8 cellular contexts compared by ENCODE assay signal in the genomic region with DNA sequence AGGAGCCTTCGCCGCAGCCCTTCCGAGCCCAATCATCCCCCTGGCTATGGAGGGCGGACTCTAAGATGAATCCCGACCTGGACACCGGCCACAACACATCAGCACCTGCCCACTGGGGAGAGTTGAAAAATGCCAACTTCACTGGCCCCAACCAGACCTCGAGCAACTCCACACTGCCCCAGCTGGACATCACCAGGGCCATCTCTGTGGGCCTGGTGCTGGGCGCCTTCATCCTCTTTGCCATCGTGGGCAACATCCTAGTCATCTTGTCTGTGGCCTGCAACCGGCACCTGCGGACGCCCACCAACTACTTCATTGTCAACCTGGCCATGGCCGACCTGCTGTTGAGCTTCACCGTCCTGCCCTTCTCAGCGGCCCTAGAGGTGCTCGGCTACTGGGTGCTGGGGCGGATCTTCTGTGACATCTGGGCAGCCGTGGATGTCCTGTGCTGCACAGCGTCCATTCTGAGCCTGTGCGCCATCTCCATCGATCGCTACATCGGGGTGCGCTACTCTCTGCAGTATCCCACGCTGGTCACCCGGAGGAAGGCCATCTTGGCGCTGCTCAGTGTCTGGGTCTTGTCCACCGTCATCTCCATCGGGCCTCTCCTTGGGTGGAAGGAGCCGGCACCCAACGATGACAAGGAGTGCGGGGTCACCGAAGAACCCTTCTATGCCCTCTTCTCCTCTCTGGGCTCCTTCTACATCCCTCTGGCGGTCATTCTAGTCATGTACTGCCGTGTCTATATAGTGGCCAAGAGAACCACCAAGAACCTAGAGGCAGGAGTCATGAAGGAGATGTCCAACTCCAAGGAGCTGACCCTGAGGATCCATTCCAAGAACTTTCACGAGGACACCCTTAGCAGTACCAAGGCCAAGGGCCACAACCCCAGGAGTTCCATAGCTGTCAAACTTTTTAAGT. TPM values are rescaled to one million over a fixed set of nuclear protein-coding genes. Genes with fewer than 3 reads are reported as not detected.
A peak's percentile ranks its signal among the peaks of the same experiment; 100 is the strongest.
DNase-seq lines count a peak whose midpoint lies in the region; FAIRE-seq and TF ChIP-seq lines count a peak whose summit lies in the region.
"Had no signal": no experiment of that assay in that cellular context is flagged by ENCODE, and none has a peak within 500 bp of the region (broad histone marks: within the 10 kb centered on the region; RNA-seq: fewer than 3 reads in every experiment).

No MANE protein-coding gene starts in this region.

- dilution Hi-C loops in keratinocyte (cut with MboI; ENCODE audit: extremely low pct_ligation_motif_present, low sequenced_read_pairs), result no loop called here

- H3K9me3 ChIP-seq in HUES6 (ENCODE audit: control insufficient read depth, insufficient read depth, low read depth, low read length) (no peaks in the 10 kb centered on the region), keratinocyte (ENCODE audit: control insufficient read depth, low read depth, low read length) (no peaks in the 10 kb centered on the region), stomach smooth muscle (ENCODE audit: control insufficient read depth in 2 of 2, low read length in 2 of 2) (no peaks in the 10 kb centered on the region)

- H3K27ac ChIP-seq in HUES6 (ENCODE audit: low read depth, low read length) (no peak overlapping the region), keratinocyte (ENCODE audit: control insufficient read depth, insufficient read depth, low read length) (no peak overlapping the region), stomach smooth muscle (ENCODE audit: low read length) (no peak overlapping the region)
- H3K27ac ChIP-seq: VCaP had no signal

- no peak overlapping the region for H2AFZ ChIP-seq in keratinocyte (ENCODE audit: control insufficient read depth, low read length)

- no peaks in the 10 kb centered on the region for H3K79me2 ChIP-seq in keratinocyte (ENCODE audit: control insufficient read depth, insufficient read depth, low read length)

- in situ Hi-C loops in astrocyte of the cerebellum (cut with HindIII; ENCODE audit: low sequenced_read_pairs), result loop anchor here (25.0 kb wide), 1 partner anchor 480 kb away; no protein-coding TSS in a partner anchor
- in situ Hi-C loops in KBM-7 (cut with MboI; ENCODE audit: low pct_unique_long_range_greater_than_20kb, low sequenced_read_pairs), result no loop called here

- H3K36me3 ChIP-seq in HUES6 (ENCODE audit: control insufficient read depth, insufficient read depth, low read length) (no peaks in the 10 kb centered on the region), keratinocyte (ENCODE audit: control insufficient read depth in 2 of 2, extremely low read depth in 1 of 2, insufficient read depth in 2 of 2, low read length in 2 of 2) (no peaks in the 10 kb centered on the region), stomach smooth muscle (ENCODE audit: control insufficient read depth in 2 of 2, insufficient read depth in 2 of 2, low read length in 2 of 2) (no peaks in the 10 kb centered on the region)

- H4K20me1 ChIP-seq in keratinocyte (ENCODE audit: control insufficient read depth, extremely low read depth, insufficient read depth, low read length), result no peaks in the 10 kb centered on the region

- H3K27me3 ChIP-seq in HUES6 (ENCODE audit: control insufficient read depth, insufficient read depth, low read length), result peaks cover 60% of the 10 kb centered on the region
- no peaks in the 10 kb centered on the region for H3K27me3 ChIP-seq in keratinocyte (ENCODE audit: control insufficient read depth, extremely low read depth, insufficient read depth, low read length)
- H3K27me3 ChIP-seq in stomach smooth muscle (ENCODE audit: control insufficient read depth in 1 of 2, insufficient read depth in 2 of 2, low read length in 2 of 2), result peaks cover 22 to 31% of the 10 kb centered on the region in 2 donors

- H3K9ac ChIP-seq in HUES6 (ENCODE audit: low read length) (no peak overlapping the region), keratinocyte (ENCODE audit: control insufficient read depth, extremely low read depth, insufficient read depth, low read length) (no peak overlapping the region), stomach smooth muscle (ENCODE audit: low read length in 2 of 2) (no peak overlapping the region)

- H3K4me3 ChIP-seq in HUES6 (ENCODE audit: low read depth, low read length), result peak overlapping the region; percentile 71
- peak overlapping the region; percentile 42 for H3K4me3 ChIP-seq in astrocyte of the cerebellum (ENCODE audit: low read depth, low read length)
- peak overlapping the region in 1 of 3 experiments; percentile 54 for H3K4me3 ChIP-seq in keratinocyte (ENCODE audit: control insufficient read depth in 2 of 3, extremely low read depth in 1 of 3, insufficient read depth in 2 of 3, low read depth in 1 of 3, low read length in 3 of 3)
- peak overlapping the region; percentile 34 to 63 for H3K4me3 ChIP-seq in stomach smooth muscle (ENCODE audit: low read length in 2 of 2)

- FAIRE-seq in keratinocyte (lab: Jason Lieb, UNC) (no peak), RCC 7860 (lab: Jason Lieb, UNC) (no peak)

- H3K4me2 ChIP-seq in keratinocyte (ENCODE audit: control insufficient read depth, extremely low read depth, insufficient read depth, low read depth, low read length), result peak overlapping the region; percentile 58

- no peak for TF ChIP-seq CTCF in astrocyte of the cerebellum (IDR thresholded peaks at IDR 0.05; ENCODE audit: low read depth, low read length, missing control alignments)
- TF ChIP-seq CTCF in keratinocyte (optimal IDR thresholded peaks at IDR 0.05 in 1 of 3, IDR thresholded peaks at IDR 0.05 in 1 of 3, conservative IDR thresholded peaks at IDR 0.05 in 1 of 3; ENCODE audit: extremely low read depth in 1 of 3, insufficient read depth in 2 of 3, low read length in 3 of 3), result no peak

- DNase-seq in astrocyte of the cerebellum (ENCODE audit: low read depth), result no peak
- no peak for DNase-seq in keratinocyte (ENCODE audit: low read depth, low spot score)
- DNase-seq in mucosa of gallbladder (ENCODE audit: low spot score), result no peak
- no peak for DNase-seq in RCC 7860 (ENCODE audit: low spot score)
- DNase-seq in KBM-7, result no peak

- no peaks in the 10 kb centered on the region for H3K9me1 ChIP-seq in keratinocyte (ENCODE audit: control insufficient read depth, extremely low read depth, insufficient read depth, low read length)

- H3K4me1 ChIP-seq in HUES6 (ENCODE audit: control insufficient read depth, insufficient read depth, low read length) (0 out of 2 replicates have a peak, but pooled peaks cover 6% of the 10 kb centered on the region), keratinocyte (ENCODE audit: control insufficient read depth, extremely low read depth, insufficient read depth, low read length) (peaks cover 34% of the 10 kb centered on the region), stomach smooth muscle (ENCODE audit: control insufficient read depth, insufficient read depth, low read length) (peaks cover 12% of the 10 kb centered on the region)

RNA-seq across cellular contexts. Expression of a gene that starts 0.8 kb away (rescaled TPM):
- polyA plus RNA-seq in keratinocyte, result 0.18 to 0.77 TPM (median 0.23 TPM) in 3 replicates
- not detected for polyA plus RNA-seq in keratinocyte (2011; ENCODE audit: low read depth)
- polyA plus RNA-seq in keratinocyte (2011; cell fraction: cytosol; rRNA removed), result 0.16 and 0.21 TPM in 2 replicates
- 0.35 and 0.36 TPM in 2 replicates for polyA plus RNA-seq in keratinocyte (2011; cell fraction: nucleus; rRNA removed)
- polyA plus RNA-seq in keratinocyte (2012; ENCODE audit: low replicate concordance), result 0.95 TPM in 1 of 2 replicates, not detected in the other
- polyA minus RNA-seq in keratinocyte, result 0.30 to 2.1 TPM (median 0.42 TPM) in 3 replicates
- not detected for polyA minus RNA-seq in keratinocyte (2011; cell fraction: cytosol; rRNA and poly(A)+ RNA removed)
- polyA minus RNA-seq in keratinocyte (2011; cell fraction: nucleus; rRNA and poly(A)+ RNA removed), result 0.31 and 0.42 TPM in 2 replicates
- 0.32 TPM for total RNA-seq in mucosa of gallbladder
